Comparison of ENCODE assay signal across 16 cellular contexts in genomic region chr19:38709671-38710415, GRCh38. TPM values are rescaled to one million over a fixed set of nuclear protein-coding genes. Genes with fewer than 3 reads are reported as not detected.
DNase-seq lines count a peak whose midpoint lies in the region; ATAC-seq, FAIRE-seq and TF ChIP-seq lines count a peak whose summit lies in the region.
"Had no signal": no experiment of that assay in that cellular context is flagged by ENCODE, and none has a peak within 500 bp of the region (broad histone marks: within the 10 kb centered on the region; RNA-seq: fewer than 3 reads in every experiment).

No MANE protein-coding gene starts in this region.

- H3K36me3 ChIP-seq in bronchial epithelial cell (ENCODE audit: control insufficient read depth, insufficient read depth, low read length) (peaks cover 84% of the 10 kb centered on the region), lower lobe of right lung (peaks cover 98% of the 10 kb centered on the region), suprapubic skin (peaks cover 97% of the 10 kb centered on the region)

- TF ChIP-seq CTCF in HFFc6 (IDR thresholded peaks at IDR 0.05) (no peak), bronchial epithelial cell (IDR thresholded peaks at IDR 0.05; ENCODE audit: insufficient read depth, low read length, severe bottlenecking) (no peak), lower lobe of right lung (IDR thresholded peaks at IDR 0.05) (no peak), suprapubic skin (IDR thresholded peaks at IDR 0.05) (no peak)

- H3K9me3 Mint-ChIP-seq in HFFc6, result peaks cover 5% of the 10 kb centered on the region; the same call in 1 of the 2 replicates
- no peaks in the 10 kb centered on the region for H3K9me3 Mint-ChIP-seq in naive thymus-derived CD8-positive, alpha-beta T cell

- ATAC-seq in lower lobe of right lung (no peak), GM21515 (IDR thresholded peaks at IDR 0.05; ENCODE audit: unreplicated experiment) (no peak), HG02642 (IDR thresholded peaks at IDR 0.05; ENCODE audit: poor library complexity, unreplicated experiment) (no peak)
- no peak for ATAC-seq in naive thymus-derived CD8-positive, alpha-beta T cell

- H3K4me1 ChIP-seq in lower lobe of right lung, result peaks cover 80% of the 10 kb centered on the region
- peaks cover 73% of the 10 kb centered on the region for H3K4me1 ChIP-seq in suprapubic skin

- H3K9me3 ChIP-seq in lower lobe of right lung (no peaks in the 10 kb centered on the region), suprapubic skin (no peaks in the 10 kb centered on the region)

- no peak overlapping the region; the same call in 1 of the 2 replicates for H3K4me3 Mint-ChIP-seq in HFFc6
- no peak overlapping the region for H3K4me3 Mint-ChIP-seq in naive thymus-derived CD8-positive, alpha-beta T cell

- peaks cover 48% of the 10 kb centered on the region for H3K4me1 Mint-ChIP-seq in HFFc6 (ENCODE audit: low read depth)
- peaks cover 0 to 2% (median 0%) of the 10 kb centered on the region in 4 donors for H3K4me1 Mint-ChIP-seq in naive thymus-derived CD8-positive, alpha-beta T cell

- H3K27me3 Mint-ChIP-seq in HFFc6 (ENCODE audit: insufficient read depth), result peaks cover 47% of the 10 kb centered on the region
- H3K27me3 Mint-ChIP-seq in naive thymus-derived CD8-positive, alpha-beta T cell, result no peaks in the 10 kb centered on the region

- H3K4me3 ChIP-seq in bronchial epithelial cell (ENCODE audit: low read depth, low read length), result no peak overlapping the region
- no peak overlapping the region for H3K4me3 ChIP-seq in lower lobe of right lung
- H3K4me3 ChIP-seq in suprapubic skin, result no peak overlapping the region

- 86% methylated on average over 23 of the region's 27 CpGs for WGBS in suprapubic skin

- H3K27ac ChIP-seq in lower lobe of right lung (peak overlapping the region; percentile 41), suprapubic skin (peak overlapping the region; percentile 15)

- peaks cover 53% of the 10 kb centered on the region for H3K36me3 Mint-ChIP-seq in HFFc6 (ENCODE audit: low read depth)
- H3K36me3 Mint-ChIP-seq in naive thymus-derived CD8-positive, alpha-beta T cell, result peaks cover 0 to 31% (median 12%) of the 10 kb centered on the region in 3 donors

- H3K27me3 ChIP-seq in bronchial epithelial cell (ENCODE audit: control insufficient read depth, insufficient read depth, low read length) (no peaks in the 10 kb centered on the region), lower lobe of right lung (ENCODE audit: low read depth) (no peaks in the 10 kb centered on the region), suprapubic skin (no peaks in the 10 kb centered on the region)

- no peak for TF ChIP-seq EP300 in suprapubic skin (IDR thresholded peaks at IDR 0.05)

- no peak for DNase-seq in HFFc6
- no peak for DNase-seq in bronchial epithelial cell (ENCODE audit: low read depth)
- no peak for DNase-seq in lower lobe of right lung
- no peak for DNase-seq in suprapubic skin (ENCODE audit: low spot score in 2 of 2)
- DNase-seq in naive thymus-derived CD8-positive, alpha-beta T cell, result no peak
- DNase-seq in stimulated activated CD4-positive, alpha-beta T cell treated with anti-CD3 and anti-CD28 coated beads, Interleukin-2, amount 100 ng/mL, for 48 hours, result no peak
- DNase-seq: activated CD8-positive, alpha-beta memory T cell treated with anti-CD3 and anti-CD28 coated beads for 24 hours; activated naive CD4-positive, alpha-beta T cell treated with anti-CD3 and anti-CD28 coated beads, Interleukin-2, amount 50 U/mL, for 16 hours; dermis blood vessel endothelial cell; HCEC 1CT; NCI-H1048; occipital lobe; T1000 had no signal

- POLR2A ChIA-PET in naive thymus-derived CD8-positive, alpha-beta T cell (lab: Charles Lee), result no interaction called here

- FAIRE-seq in bronchial epithelial cell (lab: Jason Lieb, UNC), result peak; percentile 28

- intact Hi-C loops in lower lobe of right lung (cut with DNase I), result no loop called here

- peak overlapping the region; percentile 89 for H3K27ac Mint-ChIP-seq in HFFc6
- H3K27ac Mint-ChIP-seq in naive thymus-derived CD8-positive, alpha-beta T cell, result no peak overlapping the region

- TF ChIP-seq POLR2A in suprapubic skin (IDR thresholded peaks at IDR 0.05), result no peak

RNA-seq across cellular contexts. Expression of gene CAPN12, which starts 34.4 kb away (rescaled TPM):
- total RNA-seq in HFFc6 (2021; fragmentation: NEBNext Ultra II Directional; extraction: Animal tissue kit (Norgen Biotek cat#: 25700)), result under 1 TPM; 0.09 to 0.45 (median 0.19) TPM
- total RNA-seq in bronchial epithelial cell, result 6.6 and 6.8 TPM in 2 replicates
- 18.2 TPM for total RNA-seq in lower lobe of right lung
- total RNA-seq in suprapubic skin, result 10 to 100 TPM in 3 of 4 donors, 1 to 10 TPM in 1; 8.0 to 31.3 (median 15.7) TPM
- total RNA-seq in naive thymus-derived CD8-positive, alpha-beta T cell, result 1 to 10 TPM; 8.2 TPM
- polyA plus RNA-seq in naive thymus-derived CD8-positive, alpha-beta T cell, result 1 to 10 TPM; 2.0 to 6.2 (median 4.6) TPM
- total RNA-seq: dermis blood vessel endothelial cell, occipital lobe, RPMI7951 had no signal
